In the genomic region with DNA sequence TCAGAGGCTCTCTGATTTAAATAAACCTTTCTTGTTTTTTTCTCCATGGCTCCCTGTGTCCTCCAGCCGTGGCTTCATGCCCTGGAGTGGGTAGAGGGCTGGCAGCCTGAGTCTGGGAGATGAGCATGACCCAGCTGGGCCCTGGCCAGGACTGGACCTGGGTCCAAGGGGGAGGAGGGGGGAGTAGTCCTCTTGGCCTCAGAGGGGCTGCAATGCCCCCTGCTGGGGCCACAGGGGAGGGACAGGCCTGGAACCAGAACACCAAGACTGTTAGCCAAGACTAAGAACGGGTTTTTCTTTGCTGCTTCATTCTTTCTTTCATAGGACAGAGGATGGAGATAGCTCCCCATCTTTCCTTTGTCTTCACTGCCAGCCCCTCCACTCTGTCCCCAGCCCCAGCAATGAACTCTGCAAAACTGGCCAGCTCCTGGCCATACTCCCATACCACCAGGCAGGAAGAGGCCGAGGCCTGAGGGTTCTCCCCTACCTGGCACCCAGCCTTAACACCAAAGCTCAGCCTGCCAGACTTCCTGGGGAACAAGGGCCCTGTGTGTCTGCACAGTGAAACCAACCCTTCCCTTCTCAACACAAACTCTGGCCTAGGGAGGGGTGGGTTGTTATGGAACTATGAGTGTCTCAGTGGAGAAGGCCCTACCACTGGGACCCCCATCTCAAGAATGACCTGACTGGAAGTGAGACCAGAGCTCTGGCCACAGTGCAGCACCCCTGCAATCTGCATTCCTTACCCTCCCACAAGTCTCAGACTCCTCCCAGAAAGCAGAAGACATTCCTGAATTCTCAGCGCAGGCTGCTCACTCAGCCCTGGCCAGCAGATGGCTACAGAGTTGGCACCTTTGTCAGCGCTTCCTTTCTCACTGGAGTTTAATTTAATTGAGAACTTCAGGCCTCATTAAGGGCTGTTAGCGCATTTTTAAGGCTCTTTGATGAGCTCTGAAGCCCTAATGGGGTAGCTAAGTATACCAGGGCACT, we compare ENCODE assay signal across 8 cellular contexts. TPM values are rescaled to one million over a fixed set of nuclear protein-coding genes. Genes with fewer than 3 reads are reported as not detected.
DNase-seq lines count a peak whose midpoint lies in the region; ATAC-seq and TF ChIP-seq lines count a peak whose summit lies in the region.

No MANE protein-coding gene starts in this region.

- H2AFZ ChIP-seq in DND-41 (ENCODE audit: low read depth, low read length), result no peak overlapping the region

- WGBS in heart left ventricle, 4 donors, result 22 to 29% (median 27%) methylated on average over 6 of the region's 6 CpGs

- intact Hi-C loops in heart left ventricle (cut with DNase I), result loop anchor here in 8 of 10 donors (1.0 to 10.0 kb wide), 9 partner anchors 14 to 460 kb away; partner anchors contain the start of gene VEGFA (in 1 of the 8)

- H3K36me3 ChIP-seq in DND-41 (ENCODE audit: insufficient read depth, low read length), result peaks cover 49% of the 10 kb centered on the region
- peaks cover 0 to 50% (median 37%) of the 10 kb centered on the region in 9 donors for H3K36me3 ChIP-seq in heart left ventricle
- H3K36me3 ChIP-seq in rectal smooth muscle tissue (ENCODE audit: control insufficient read depth, insufficient read depth, low read length), result peaks cover 12% of the 10 kb centered on the region

- no peak overlapping the region for H3K9ac ChIP-seq in DND-41 (ENCODE audit: low read depth, low read length)
- no peak overlapping the region for H3K9ac ChIP-seq in rectal smooth muscle tissue (ENCODE audit: low read length)

- H3K27me3 ChIP-seq in DND-41 (ENCODE audit: insufficient read depth, low read length, poor library complexity) (no peaks in the 10 kb centered on the region), heart left ventricle (no peaks in the 10 kb centered on the region), rectal smooth muscle tissue (ENCODE audit: control insufficient read depth, insufficient read depth, low read length) (no peaks in the 10 kb centered on the region)

- no peak overlapping the region for H3K4me3 ChIP-seq in DND-41 (ENCODE audit: low read depth in 1 of 2, low read length in 2 of 2)
- H3K4me3 ChIP-seq in heart left ventricle, result no peak overlapping the region
- H3K4me3 ChIP-seq in rectal smooth muscle tissue (ENCODE audit: low read length), result peak overlapping the region; percentile 22

- no peak overlapping the region for H3K4me2 ChIP-seq in DND-41 (ENCODE audit: insufficient read depth, low read length)

- TF ChIP-seq POLR2A in heart left ventricle (IDR thresholded peaks at IDR 0.05), result no peak

- H3K4me1 ChIP-seq in DND-41 (ENCODE audit: insufficient read depth, low read length), result peaks cover 16% of the 10 kb centered on the region
- H3K4me1 ChIP-seq in heart left ventricle, result peaks cover 3 to 88% (median 58%) of the 10 kb centered on the region in 12 donors
- H3K4me1 ChIP-seq in rectal smooth muscle tissue (ENCODE audit: control insufficient read depth, insufficient read depth, low read length), result peaks cover 62% of the 10 kb centered on the region

- H3K27ac ChIP-seq in DND-41 (ENCODE audit: low read length) (no peak overlapping the region), heart left ventricle (peak overlapping the region; percentile 78 to 99 (median 91)), rectal smooth muscle tissue (ENCODE audit: low read depth, low read length) (peak overlapping the region; percentile 79)

- H4K20me1 ChIP-seq in DND-41 (ENCODE audit: insufficient read depth, low read length), result no peaks in the 10 kb centered on the region; the same call in 1 of the 2 replicates

- TF ChIP-seq CTCF in DND-41 (IDR thresholded peaks at IDR 0.05; ENCODE audit: borderline replicate concordance, extremely low read depth, low read length, poor library complexity, severe bottlenecking) (peak; percentile 69), heart left ventricle (IDR thresholded peaks at IDR 0.05) (peak; percentile 69 to 90 (median 84))

- H3K79me2 ChIP-seq in DND-41 (ENCODE audit: insufficient read depth, low read length), result no peaks in the 10 kb centered on the region

- H3K9me3 ChIP-seq in DND-41 (ENCODE audit: insufficient read depth, low read length, severe bottlenecking) (no peaks in the 10 kb centered on the region), heart left ventricle (no peaks in the 10 kb centered on the region)

- ATAC-seq in DND-41 (ENCODE audit: insufficient read depth, low read depth) (no peak), heart left ventricle (peak; percentile 66 to 82 (median 72)), HG03196 (IDR thresholded peaks at IDR 0.05; ENCODE audit: unreplicated experiment) (no peak), GM18502 (IDR thresholded peaks at IDR 0.05; ENCODE audit: poor library complexity, unreplicated experiment) (no peak)

- DNase-seq in DND-41 (no peak), Kasumi-1 (lab: John Stamatoyannopoulos, UW) (peak; percentile 64 to 71), amniotic stem cell (lab: John Stamatoyannopoulos, UW) (peak; percentile 36), heart left ventricle (peak; percentile 89 to 94 (median 92))
- DNase-seq in activated CD8-positive, alpha-beta memory T cell treated with anti-CD3 and anti-CD28 coated beads for 24 hours, result no peak

RNA-seq across cellular contexts. Expression of gene SLC29A1, which starts 11.0 kb away (rescaled TPM):
- 100 to 1,000 TPM in 8 of 9 donors, 10 to 100 TPM in 1; 94.9 to 319 (median 136) TPM for total RNA-seq in heart left ventricle
- 10 to 100 TPM; 48.0 to 77.5 TPM for polyA plus RNA-seq in heart left ventricle

RNA-seq across cellular contexts. Expression of gene HSP90AB1, which starts 12.5 kb away (rescaled TPM):
- total RNA-seq in heart left ventricle, result 1,000 to 10,000 TPM in 2 of 9 donors, 100 to 1,000 TPM in 7; 725 to 1,040 (median 857) TPM
- 100 to 1,000 TPM; 375 to 959 TPM for polyA plus RNA-seq in heart left ventricle

RNA-seq across cellular contexts. Expression of gene MYMX, which starts 17.7 kb away (rescaled TPM):
- total RNA-seq in heart left ventricle, result under 1 TPM in 6 of 9 donors, not detected in 3; 0.31 to 0.96 (median 0.68) TPM
- polyA plus RNA-seq in heart left ventricle, result under 1 TPM in 1 of 2 donors, not detected in 1; 0.42 TPM

RNA-seq across cellular contexts. Expression of gene SLC35B2, which starts 22.9 kb away (rescaled TPM):
- total RNA-seq in heart left ventricle, result 10 to 100 TPM; 18.1 to 35.6 (median 26.4) TPM
- 10 to 100 TPM; 10.2 to 36.7 TPM for polyA plus RNA-seq in heart left ventricle

RNA-seq across cellular contexts. Expression of gene NFKBIE, which starts 31.0 kb away (rescaled TPM):
- total RNA-seq in heart left ventricle, result 10 to 100 TPM in 1 of 9 donors, 1 to 10 TPM in 8; 2.5 to 13.1 (median 3.8) TPM
- 1 to 10 TPM; 4.0 to 5.8 TPM for polyA plus RNA-seq in heart left ventricle

Comparison
In these comparisons a context has a peak if more than half of its experiments do, and no peak if none do; other contexts are left out.
1. ATAC-seq: peak in heart left ventricle (4 of 4); none in DND-41 (single experiment), HG03196 (single experiment) and GM18502 (single experiment).
2. DNase-seq: peak in Kasumi-1 (2 of 2), amniotic stem cell (single experiment) and heart left ventricle (5 of 5); none in DND-41 (single experiment) and activated CD8-positive, alpha-beta memory T cell treated with anti-CD3 and anti-CD28 coated beads for 24 hours (single experiment).